9 cellular contexts compared by ENCODE assay signal in the genomic region with DNA sequence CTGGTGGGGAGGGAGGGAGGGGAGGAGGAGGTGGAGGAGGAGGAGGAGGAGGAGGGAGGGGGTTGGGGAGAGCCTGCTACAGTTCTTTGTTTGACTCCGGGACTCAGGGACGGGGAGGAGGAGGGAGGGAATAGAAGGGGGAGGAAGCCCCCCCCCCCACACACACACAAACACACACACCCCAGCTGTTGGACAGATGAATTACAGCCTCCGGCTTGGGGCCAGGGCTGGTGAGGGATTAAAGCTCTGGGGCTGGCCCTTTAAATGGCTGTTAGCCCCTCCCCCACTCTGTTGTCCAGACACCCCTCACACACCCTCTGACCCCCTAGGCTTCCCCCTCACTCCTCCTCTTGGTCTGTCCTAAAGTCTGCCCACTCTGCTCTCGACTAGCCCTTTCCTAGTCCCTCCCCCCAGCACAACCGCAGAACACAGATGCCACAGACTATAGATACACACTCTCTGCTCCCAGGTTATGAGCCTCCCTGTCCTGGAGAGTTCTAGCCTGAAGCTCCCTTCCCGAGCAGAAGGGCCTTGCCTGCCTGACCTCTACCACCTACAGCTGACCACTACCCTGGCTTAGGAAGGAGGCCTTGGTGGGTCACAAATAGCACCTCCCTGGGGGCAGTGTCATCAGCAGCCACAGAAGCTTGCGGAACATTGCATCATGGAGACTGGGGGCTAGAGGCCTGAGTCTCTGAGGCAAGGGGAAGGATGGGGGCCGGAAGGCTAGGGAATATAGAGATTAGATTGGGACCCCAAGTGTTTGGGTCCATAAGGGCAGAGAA. TPM values are rescaled to one million over a fixed set of nuclear protein-coding genes. Genes with fewer than 3 reads are reported as not detected.
DNase-seq lines count a peak whose midpoint lies in the region; ATAC-seq and TF ChIP-seq lines count a peak whose summit lies in the region.
"Had no signal": no experiment of that assay in that cellular context is flagged by ENCODE, and none has a peak within 500 bp of the region (broad histone marks: within the 10 kb centered on the region; RNA-seq: fewer than 3 reads in every experiment).

No MANE protein-coding gene starts in this region.

- peak overlapping the region; percentile 90 for H3K27ac Mint-ChIP-seq in CD4-positive, alpha-beta T cell

- intact Hi-C loops in CD4-positive, alpha-beta T cell (cut with DNase I, micrococcal nuclease): loop anchor here (5.0 to 10.0 kb wide), 3 partner anchors 151 to 319 kb away; a partner anchor contains a TSS

- CTCF ChIA-PET in CD4-positive, alpha-beta T cell (lab: Charles Lee): interaction anchor here (1.1 to 1.9 kb wide), 3 partner anchors 13 to 151 kb away, joined by 3 to 8 read pairs (median 4); no protein-coding TSS in a partner anchor
- CTCF ChIA-PET in RWPE1 (lab: Yijun Ruan, JAX): interaction anchor here (0.6 to 1.7 kb wide), 5 partner anchors 13 to 218 kb away, joined by 3 to 5 read pairs (median 4); no protein-coding TSS in a partner anchor

- peaks cover 35% of the 10 kb centered on the region for H3K4me1 ChIP-seq in mesodermal cell (ENCODE audit: control insufficient read depth, insufficient read depth, low read length, poor library complexity, severe bottlenecking)

- H3K4me1 Mint-ChIP-seq in CD4-positive, alpha-beta T cell (ENCODE audit: low read depth): peaks cover 59% of the 10 kb centered on the region

- H3K36me3 Mint-ChIP-seq in CD4-positive, alpha-beta T cell (ENCODE audit: low read depth): peaks cover 60% of the 10 kb centered on the region

- WGBS in mesodermal cell (ENCODE audit: insufficient coverage in 2 of 2), 2 experiments: 36 to 40% methylated on average over 4 of the region's 8 CpGs

- no peak for DNase-seq in CD4-positive, alpha-beta T cell
- DNase-seq in HUDEP-2 (lab: John Stamatoyannopoulos, UW; ENCODE audit: unreplicated experiment in 76 of 76): peak in 51 of 76 experiments; percentile 11 to 81 (median 51)
- DNase-seq in RWPE1 (ENCODE audit: low spot score): no peak
- peak; percentile 54 for DNase-seq in dermis blood vessel endothelial cell
- DNase-seq in NCI-H1048 (lab: John Stamatoyannopoulos, UW): no peak

- TF ChIP-seq CTCF in CD4-positive, alpha-beta T cell (IDR thresholded peaks at IDR 0.05): no peak
- TF ChIP-seq CTCF in RWPE1 (conservative IDR thresholded peaks at IDR 0.05; ENCODE audit: low read depth): no peak

- peaks cover 12% of the 10 kb centered on the region for H3K36me3 ChIP-seq in mesodermal cell (ENCODE audit: control insufficient read depth, insufficient read depth, low read length)
- H3K36me3 ChIP-seq: SJSA1 had no signal

- H3K27me3 Mint-ChIP-seq in CD4-positive, alpha-beta T cell: peaks cover 13% of the 10 kb centered on the region

- no peaks in the 10 kb centered on the region for H3K9me3 ChIP-seq in CD4-positive, alpha-beta T cell (ENCODE audit: control insufficient read depth, low read length)
- H3K9me3 ChIP-seq in mesodermal cell (ENCODE audit: control insufficient read depth, low read length): no peaks in the 10 kb centered on the region
- H3K9me3 ChIP-seq: SJSA1 had no signal

- no peak for ATAC-seq in CD4-positive, alpha-beta T cell (ENCODE audit: poor library complexity)
- no peak for ATAC-seq in GM21529 (IDR thresholded peaks at IDR 0.05; ENCODE audit: unreplicated experiment)
- ATAC-seq in HG03354 (IDR thresholded peaks at IDR 0.05; ENCODE audit: poor library complexity, severe bottlenecking, unreplicated experiment): no peak

- POLR2A ChIA-PET in CD4-positive, alpha-beta T cell (lab: Charles Lee): interaction anchor here (0.6 to 10.1 kb wide), 5 partner anchors 13 to 282 kb away, joined by 3 to 79 read pairs (median 3); a partner anchor contains a TSS
- POLR2A ChIA-PET in RWPE1 (lab: Yijun Ruan, JAX; ENCODE audit: low non-redundant PET): interaction anchor here (1.2 kb wide), 1 partner anchor 19 kb away, joined by 7 read pairs; a partner anchor contains a TSS

- H3K27ac ChIP-seq in CD4-positive, alpha-beta T cell (ENCODE audit: low read depth, low read length): peak overlapping the region; percentile 100
- H3K27ac ChIP-seq in RWPE1 (peak overlapping the region; percentile 75), mesodermal cell (ENCODE audit: low read depth, low read length, severe bottlenecking) (peak overlapping the region; percentile 92)
- H3K27ac ChIP-seq: SJSA1 had no signal

- no peaks in the 10 kb centered on the region for H3K27me3 ChIP-seq in CD4-positive, alpha-beta T cell (ENCODE audit: control insufficient read depth, insufficient read depth, low read length)
- H3K27me3 ChIP-seq: SJSA1 had no signal

- H3K4me3 Mint-ChIP-seq in CD4-positive, alpha-beta T cell: peak overlapping the region; percentile 85

- no peaks in the 10 kb centered on the region for H3K9me3 Mint-ChIP-seq in CD4-positive, alpha-beta T cell

- H3K4me3 ChIP-seq in mesodermal cell (ENCODE audit: extremely low read depth, insufficient read depth, low read length, poor library complexity, severe bottlenecking): peak overlapping the region; percentile 33
- H3K4me3 ChIP-seq: SJSA1 had no signal

RNA-seq across cellular contexts. Expression of a gene that starts 4.5 kb away (rescaled TPM):
- total RNA-seq in CD4-positive, alpha-beta T cell: 100 to 1,000 TPM; 189 to 191 TPM
- 7.6 and 10.6 TPM in 2 replicates for total RNA-seq in dermis blood vessel endothelial cell
- polyA plus RNA-seq in mesodermal cell (2013, experiment 1 of 2): 41.4 TPM
- polyA plus RNA-seq in mesodermal cell (2013, experiment 2 of 2): 37.3 TPM

RNA-seq across cellular contexts. Expression of a gene that starts 16.4 kb away (rescaled TPM):
- 10 to 100 TPM; 29.3 to 29.6 TPM for total RNA-seq in CD4-positive, alpha-beta T cell
- total RNA-seq in dermis blood vessel endothelial cell: 50.9 and 111 TPM in 2 replicates
- polyA plus RNA-seq in mesodermal cell (2013, experiment 1 of 2): 240 TPM
- 335 TPM for polyA plus RNA-seq in mesodermal cell (2013, experiment 2 of 2)
- total RNA-seq: SJSA1 had no signal

RNA-seq across cellular contexts. Expression of a gene that starts 18.9 kb away (rescaled TPM):
- 10 to 100 TPM; 15.4 to 16.3 TPM for total RNA-seq in CD4-positive, alpha-beta T cell
- total RNA-seq in dermis blood vessel endothelial cell: 63.2 and 129 TPM in 2 replicates
- polyA plus RNA-seq in mesodermal cell (2013, experiment 1 of 2): 70.4 TPM
- 59.4 TPM for polyA plus RNA-seq in mesodermal cell (2013, experiment 2 of 2)

RNA-seq across cellular contexts. Expression of a gene that starts 19.3 kb away (rescaled TPM):
- 1 to 10 TPM; 8.7 TPM for total RNA-seq in CD4-positive, alpha-beta T cell
- 15.1 and 17.9 TPM in 2 replicates for total RNA-seq in dermis blood vessel endothelial cell
- polyA plus RNA-seq in mesodermal cell (2013, experiment 1 of 2): 55.6 TPM
- 97.7 TPM for polyA plus RNA-seq in mesodermal cell (2013, experiment 2 of 2)

RNA-seq across cellular contexts. Expression of a gene that starts 50.1 kb away (rescaled TPM):
- total RNA-seq in CD4-positive, alpha-beta T cell: 100 to 1,000 TPM; 263 to 297 TPM
- total RNA-seq in dermis blood vessel endothelial cell: 108 and 132 TPM in 2 replicates
- polyA plus RNA-seq in mesodermal cell (2013, experiment 1 of 2): 57.2 TPM
- polyA plus RNA-seq in mesodermal cell (2013, experiment 2 of 2): 54.5 TPM

Comparison
In these comparisons a context has a peak if more than half of its experiments do, and no peak if none do; other contexts are left out.
1. DNase-seq: peak in HUDEP-2 (51 of 76) and dermis blood vessel endothelial cell (single experiment); none in CD4-positive, alpha-beta T cell (0 of 10), RWPE1 (single experiment) and NCI-H1048 (single experiment).
2. RNA of a gene that starts 4.5 kb away (total RNA-seq): 189 to 191 TPM in CD4-positive, alpha-beta T cell; 7.6 to 10.6 TPM in dermis blood vessel endothelial cell; every median in the first group is over 10 times any median in the second.
3. Peak in every context shown above with its lines, with median percentiles within 50 percentile points of each other: H3K27ac ChIP-seq.